10 cellular contexts compared by ENCODE assay signal in genomic region chr15:57377478-57377847, GRCh38. TPM values are rescaled to one million over a fixed set of nuclear protein-coding genes. Genes with fewer than 3 reads are reported as not detected.
DNase-seq lines count a peak whose midpoint lies in the region; ATAC-seq, FAIRE-seq and TF ChIP-seq lines count a peak whose summit lies in the region.
"Had no signal": no experiment of that assay in that cellular context is flagged by ENCODE, and none has a peak within 500 bp of the region (broad histone marks: within the 10 kb centered on the region; RNA-seq: fewer than 3 reads in every experiment).

No MANE protein-coding gene starts in this region.

- DNase-seq in dermis blood vessel endothelial cell (peak; percentile 25), mesenchymal stem cell (no peak), Kasumi-1 (lab: John Stamatoyannopoulos, UW) (no peak), HTR-8/SVneo (ENCODE audit: insufficient read length, low spot score) (no peak)

- H3K79me1 ChIP-seq in mesenchymal stem cell (replicated peaks; ENCODE audit: low read length, poor library complexity, severe bottlenecking): peaks cover 15% of the 10 kb centered on the region

- H3K9ac ChIP-seq in HUES48 (ENCODE audit: low read depth, low read length) (no peak overlapping the region), mesenchymal stem cell (ENCODE audit: low read length) (no peak overlapping the region)

- 53% methylated on average over 4 of the region's 4 CpGs for WGBS in mesenchymal stem cell

- no peak overlapping the region for H3K14ac ChIP-seq in mesenchymal stem cell (ENCODE audit: low read length in 2 of 2)

- peak overlapping the region; percentile 74 for H3K4me3 ChIP-seq in HUES48 (ENCODE audit: low read depth, low read length)
- H3K4me3 ChIP-seq in mesenchymal stem cell (ENCODE audit: insufficient read depth in 1 of 2, low read depth in 1 of 2, low read length in 2 of 2): peak overlapping the region in 1 of 2 experiments; percentile 84

- H3K36me3 ChIP-seq in HUES48 (ENCODE audit: control insufficient read depth, insufficient read depth, low read length) (no peaks in the 10 kb centered on the region), mesenchymal stem cell (ENCODE audit: control insufficient read depth in 1 of 2, insufficient read depth in 2 of 2, low read depth in 1 of 2, low read length in 2 of 2) (peaks cover 0 to 7% of the 10 kb centered on the region in 2 experiments)
- H3K36me3 ChIP-seq: colonic mucosa, tibial nerve had no signal

- H2BK5ac ChIP-seq in mesenchymal stem cell (ENCODE audit: low read depth, low read length, poor library complexity, severe bottlenecking): no peak overlapping the region

- H3K9me3 ChIP-seq in HUES48 (ENCODE audit: control insufficient read depth, insufficient read depth, low read length) (no peaks in the 10 kb centered on the region), mesenchymal stem cell (ENCODE audit: control insufficient read depth, low read length) (no peaks in the 10 kb centered on the region)
- H3K9me3 ChIP-seq: colonic mucosa, tibial nerve had no signal

- H2AK5ac ChIP-seq in mesenchymal stem cell (ENCODE audit: low read length, severe bottlenecking): no peak overlapping the region

- H2BK120ac ChIP-seq in mesenchymal stem cell (ENCODE audit: low read depth, low read length): no peak overlapping the region

- H2BK15ac ChIP-seq in mesenchymal stem cell (ENCODE audit: low read depth, poor library complexity, severe bottlenecking): no peak overlapping the region

- no peak overlapping the region for H2AFZ ChIP-seq in mesenchymal stem cell (ENCODE audit: low read depth, low read length)

- no peak for FAIRE-seq in HTR-8/SVneo (lab: Jason Lieb, UNC)

- peaks cover 12% of the 10 kb centered on the region for H3K27me3 ChIP-seq in HUES48 (ENCODE audit: control insufficient read depth, insufficient read depth, low read length)
- H3K27me3 ChIP-seq in mesenchymal stem cell (ENCODE audit: control insufficient read depth in 1 of 2, insufficient read depth in 1 of 2, low read length in 2 of 2): peaks cover 0 to 78% of the 10 kb centered on the region in 2 experiments

- no peak overlapping the region for H3K27ac ChIP-seq in 22Rv1
- no peak overlapping the region for H3K27ac ChIP-seq in HUES48 (ENCODE audit: low read depth, low read length)
- no peak overlapping the region for H3K27ac ChIP-seq in mesenchymal stem cell (ENCODE audit: low read length, poor library complexity, severe bottlenecking)
- H3K27ac ChIP-seq: colonic mucosa had no signal

- H4K8ac ChIP-seq in mesenchymal stem cell (ENCODE audit: low read length): no peak overlapping the region

- no peak overlapping the region for H2BK12ac ChIP-seq in mesenchymal stem cell (ENCODE audit: low read length in 2 of 2)

- no peak overlapping the region for H3K18ac ChIP-seq in mesenchymal stem cell (ENCODE audit: low read depth in 1 of 2, low read length in 2 of 2)

- peak; percentile 41 for TF ChIP-seq CTCF in 22Rv1 (IDR thresholded peaks at IDR 0.05)

- peak overlapping the region; percentile 75 for H3K4me2 ChIP-seq in mesenchymal stem cell (ENCODE audit: low read length, poor library complexity, severe bottlenecking)

- no peak overlapping the region for H3K23ac ChIP-seq in mesenchymal stem cell (ENCODE audit: low read length in 2 of 2)

- peaks cover 36% of the 10 kb centered on the region for H3K4me1 ChIP-seq in HUES48 (ENCODE audit: control insufficient read depth, insufficient read depth, low read length)
- H3K4me1 ChIP-seq in mesenchymal stem cell (ENCODE audit: control insufficient read depth, insufficient read depth, low read depth, low read length): peaks cover 13% of the 10 kb centered on the region

- no peak overlapping the region for H4K91ac ChIP-seq in mesenchymal stem cell (ENCODE audit: low read length)

- no peak overlapping the region for H3K4ac ChIP-seq in mesenchymal stem cell (ENCODE audit: low read depth in 1 of 2, low read length in 2 of 2)

- ATAC-seq in HG02938 (IDR thresholded peaks at IDR 0.05; ENCODE audit: unreplicated experiment): no peak
- no peak for ATAC-seq in GM18517 (IDR thresholded peaks at IDR 0.05; ENCODE audit: unreplicated experiment)

RNA-seq across cellular contexts. Expression of gene CGNL1, which starts 1.2 kb away (rescaled TPM):
- total RNA-seq in dermis blood vessel endothelial cell: 16.3 and 21.1 TPM in 2 replicates
- 0.23 TPM for polyA plus RNA-seq in mesenchymal stem cell (2013, experiment 1 of 2)
- 0.22 TPM for polyA plus RNA-seq in mesenchymal stem cell (2013, experiment 2 of 2)
